In the genomic region with DNA sequence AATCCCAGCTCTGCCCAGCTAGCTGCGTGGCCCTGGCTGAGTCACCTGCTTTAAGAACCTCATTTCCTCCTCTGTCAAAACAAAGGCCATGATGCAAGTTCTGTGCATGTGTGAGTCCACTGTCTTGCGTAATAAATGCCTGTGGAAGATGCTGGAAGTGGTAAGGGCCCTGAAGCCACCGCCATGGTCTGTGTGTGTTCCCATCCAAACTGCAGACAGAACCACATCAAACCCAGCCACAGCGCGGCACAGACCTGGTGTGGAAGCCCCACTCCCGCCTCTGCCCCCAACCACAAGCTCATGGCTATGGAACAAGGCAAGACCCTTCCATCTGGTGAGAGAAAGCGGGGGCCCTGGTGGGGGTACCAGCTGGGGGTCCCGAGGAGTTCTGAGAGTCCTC, we compare ENCODE assay signal across 1 cellular context.
A peak's percentile ranks its signal among the peaks of the same experiment; 100 is the strongest.
TF ChIP-seq lines count a peak whose summit lies in the region.

No MANE protein-coding gene starts in this region.

TF ChIP-seq in HepG2, 621 proteins besides CTCF, POLR2A, EP300 and RAD21 (continued from another document and continues in another):
- TF ChIP-seq, protein P1, sequence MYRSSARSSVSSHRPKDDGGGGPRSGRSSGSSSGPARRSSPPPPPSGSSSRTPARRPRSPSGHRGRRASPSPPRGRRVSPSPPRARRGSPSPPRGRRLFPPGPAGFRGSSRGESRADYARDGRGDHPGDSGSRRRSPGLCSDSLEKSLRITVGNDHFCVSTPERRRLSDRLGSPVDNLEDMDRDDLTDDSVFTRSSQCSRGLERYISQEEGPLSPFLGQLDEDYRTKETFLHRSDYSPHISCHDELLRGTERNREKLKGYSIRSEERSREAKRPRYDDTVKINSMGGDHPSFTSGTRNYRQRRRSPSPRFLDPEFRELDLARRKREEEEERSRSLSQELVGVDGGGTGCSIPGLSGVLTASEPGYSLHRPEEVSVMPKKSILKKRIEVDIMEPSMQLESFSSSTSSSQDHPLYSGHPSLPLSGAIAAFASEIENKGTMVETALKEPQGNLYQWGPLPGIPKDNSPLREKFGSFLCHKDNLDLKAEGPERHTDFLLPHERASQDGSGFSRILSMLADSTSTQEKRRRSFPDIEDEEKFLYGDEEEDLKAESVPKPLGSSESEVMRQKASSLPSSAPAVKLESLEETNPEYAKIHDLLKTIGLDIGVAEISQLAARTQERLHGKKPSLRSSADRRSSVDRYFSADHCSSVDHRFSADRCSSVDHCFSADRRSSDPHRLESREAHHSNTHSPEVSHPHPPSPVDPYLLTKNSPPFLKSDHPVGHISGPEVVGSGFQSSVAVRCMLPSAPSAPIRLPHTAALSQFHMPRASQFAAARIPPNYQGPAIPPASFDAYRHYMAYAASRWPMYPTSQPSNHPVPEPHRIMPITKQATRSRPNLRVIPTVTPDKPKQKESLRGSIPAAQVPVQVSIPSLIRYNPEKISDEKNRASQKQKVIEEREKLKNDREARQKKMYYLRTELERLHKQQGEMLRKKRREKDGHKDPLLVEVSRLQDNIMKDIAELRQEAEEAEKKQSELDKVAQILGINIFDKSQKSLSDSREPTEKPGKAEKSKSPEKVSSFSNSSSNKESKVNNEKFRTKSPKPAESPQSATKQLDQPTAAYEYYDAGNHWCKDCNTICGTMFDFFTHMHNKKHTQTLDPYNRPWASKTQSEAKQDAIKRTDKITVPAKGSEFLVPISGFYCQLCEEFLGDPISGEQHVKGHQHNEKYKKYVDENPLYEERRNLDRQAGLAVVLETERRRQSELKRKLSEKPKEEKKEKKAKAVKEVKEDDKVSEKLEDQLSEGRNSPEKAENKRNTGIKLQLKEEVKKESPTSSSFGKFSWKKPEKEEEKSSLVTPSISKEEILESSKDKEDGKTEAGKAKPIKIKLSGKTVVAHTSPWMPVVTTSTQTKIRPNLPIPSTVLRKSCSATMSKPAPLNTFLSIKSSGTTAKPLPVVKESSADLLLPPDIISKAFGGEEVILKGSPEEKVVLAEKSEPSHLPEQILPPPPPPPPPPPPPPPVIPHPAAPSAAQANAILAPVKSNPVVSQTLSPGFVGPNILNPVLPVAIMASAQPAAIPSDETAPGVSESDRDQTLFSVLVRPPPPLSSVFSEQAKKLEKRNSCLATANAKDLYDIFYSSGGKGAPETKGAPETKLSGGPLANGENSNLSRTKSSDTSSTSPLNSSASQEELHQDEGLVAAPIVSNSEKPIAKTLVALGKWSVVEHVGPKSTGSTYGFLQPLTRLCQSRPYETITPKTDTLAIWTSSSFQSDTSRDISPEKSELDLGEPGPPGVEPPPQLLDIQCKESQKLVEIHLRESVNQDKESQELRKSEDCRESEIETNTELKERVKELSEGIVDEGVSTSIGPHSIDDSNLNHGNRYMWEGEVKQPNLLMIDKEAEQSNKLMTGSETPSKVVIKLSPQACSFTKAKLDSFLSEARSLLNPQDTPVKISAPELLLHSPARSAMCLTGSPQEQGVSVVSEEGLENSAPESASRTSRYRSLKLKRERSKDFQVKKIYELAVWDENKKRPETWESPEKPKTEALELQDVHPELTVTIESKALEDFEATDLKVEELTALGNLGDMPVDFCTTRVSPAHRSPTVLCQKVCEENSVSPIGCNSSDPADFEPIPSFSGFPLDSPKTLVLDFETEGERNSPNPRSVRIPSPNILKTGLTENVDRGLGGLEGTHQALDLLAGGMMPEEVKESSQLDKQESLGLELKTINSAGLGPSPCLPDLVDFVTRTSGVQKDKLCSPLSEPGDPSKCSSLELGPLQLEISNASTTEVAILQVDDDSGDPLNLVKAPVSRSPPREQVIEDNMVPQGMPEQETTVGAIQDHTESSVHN (CRISPR knock-in tag; IDR thresholded peaks at IDR 0.05), result peak; percentile 63; the same call in 1 of the 2 replicates
- TF ChIP-seq BCL6 (CRISPR knock-in tag; IDR thresholded peaks at IDR 0.05), result peak; percentile 29; the same call in 1 of the 2 replicates
- TF ChIP-seq, protein P2, sequence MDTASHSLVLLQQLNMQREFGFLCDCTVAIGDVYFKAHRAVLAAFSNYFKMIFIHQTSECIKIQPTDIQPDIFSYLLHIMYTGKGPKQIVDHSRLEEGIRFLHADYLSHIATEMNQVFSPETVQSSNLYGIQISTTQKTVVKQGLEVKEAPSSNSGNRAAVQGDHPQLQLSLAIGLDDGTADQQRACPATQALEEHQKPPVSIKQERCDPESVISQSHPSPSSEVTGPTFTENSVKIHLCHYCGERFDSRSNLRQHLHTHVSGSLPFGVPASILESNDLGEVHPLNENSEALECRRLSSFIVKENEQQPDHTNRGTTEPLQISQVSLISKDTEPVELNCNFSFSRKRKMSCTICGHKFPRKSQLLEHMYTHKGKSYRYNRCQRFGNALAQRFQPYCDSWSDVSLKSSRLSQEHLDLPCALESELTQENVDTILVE (CRISPR knock-in tag; IDR thresholded peaks at IDR 0.05), result peak; percentile 54; the same call in 1 of the 2 replicates
- TF ChIP-seq, protein P3, sequence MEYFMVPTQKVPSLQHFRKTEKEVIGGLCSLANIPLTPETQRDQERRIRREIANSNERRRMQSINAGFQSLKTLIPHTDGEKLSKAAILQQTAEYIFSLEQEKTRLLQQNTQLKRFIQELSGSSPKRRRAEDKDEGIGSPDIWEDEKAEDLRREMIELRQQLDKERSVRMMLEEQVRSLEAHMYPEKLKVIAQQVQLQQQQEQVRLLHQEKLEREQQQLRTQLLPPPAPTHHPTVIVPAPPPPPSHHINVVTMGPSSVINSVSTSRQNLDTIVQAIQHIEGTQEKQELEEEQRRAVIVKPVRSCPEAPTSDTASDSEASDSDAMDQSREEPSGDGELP (IDR thresholded peaks at IDR 0.05; ENCODE audit: borderline replicate concordance, low read depth), result peak; percentile 20; the same call in 1 of the 2 replicates
- peak; percentile 90 for TF ChIP-seq KDM1A (CRISPR knock-in tag; IDR thresholded peaks at IDR 0.05)
- peak; percentile 82; the same call in 1 of the 2 replicates for TF ChIP-seq DNMT3B (CRISPR knock-in tag; conservative IDR thresholded peaks at IDR 0.05)
- peak; percentile 97 for TF ChIP-seq CEBPG (CRISPR knock-in tag; IDR thresholded peaks at IDR 0.05)
- 0 out of 2 replicates have a peak, but pooled peaks have one; percentile 38 for TF ChIP-seq KLF6 (CRISPR knock-in tag; IDR thresholded peaks at IDR 0.05)
- peak; percentile 38; the same call in 1 of the 2 replicates for TF ChIP-seq RCOR2 (CRISPR knock-in tag; IDR thresholded peaks at IDR 0.05)
- TF ChIP-seq IKZF4 (CRISPR knock-in tag; IDR thresholded peaks at IDR 0.05; ENCODE audit: borderline replicate concordance, low read depth, not compliant biosample characterization), result no peak
- peak; percentile 40 for TF ChIP-seq TEAD3 (CRISPR knock-in tag; optimal IDR thresholded peaks at IDR 0.05; ENCODE audit: borderline replicate concordance)
- TF ChIP-seq, protein P4, sequence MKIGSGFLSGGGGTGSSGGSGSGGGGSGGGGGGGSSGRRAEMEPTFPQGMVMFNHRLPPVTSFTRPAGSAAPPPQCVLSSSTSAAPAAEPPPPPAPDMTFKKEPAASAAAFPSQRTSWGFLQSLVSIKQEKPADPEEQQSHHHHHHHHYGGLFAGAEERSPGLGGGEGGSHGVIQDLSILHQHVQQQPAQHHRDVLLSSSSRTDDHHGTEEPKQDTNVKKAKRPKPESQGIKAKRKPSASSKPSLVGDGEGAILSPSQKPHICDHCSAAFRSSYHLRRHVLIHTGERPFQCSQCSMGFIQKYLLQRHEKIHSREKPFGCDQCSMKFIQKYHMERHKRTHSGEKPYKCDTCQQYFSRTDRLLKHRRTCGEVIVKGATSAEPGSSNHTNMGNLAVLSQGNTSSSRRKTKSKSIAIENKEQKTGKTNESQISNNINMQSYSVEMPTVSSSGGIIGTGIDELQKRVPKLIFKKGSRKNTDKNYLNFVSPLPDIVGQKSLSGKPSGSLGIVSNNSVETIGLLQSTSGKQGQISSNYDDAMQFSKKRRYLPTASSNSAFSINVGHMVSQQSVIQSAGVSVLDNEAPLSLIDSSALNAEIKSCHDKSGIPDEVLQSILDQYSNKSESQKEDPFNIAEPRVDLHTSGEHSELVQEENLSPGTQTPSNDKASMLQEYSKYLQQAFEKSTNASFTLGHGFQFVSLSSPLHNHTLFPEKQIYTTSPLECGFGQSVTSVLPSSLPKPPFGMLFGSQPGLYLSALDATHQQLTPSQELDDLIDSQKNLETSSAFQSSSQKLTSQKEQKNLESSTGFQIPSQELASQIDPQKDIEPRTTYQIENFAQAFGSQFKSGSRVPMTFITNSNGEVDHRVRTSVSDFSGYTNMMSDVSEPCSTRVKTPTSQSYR (CRISPR knock-in tag; IDR thresholded peaks at IDR 0.05; ENCODE audit: borderline replicate concordance), result 0 out of 2 replicates have a peak, but pooled peaks have one; percentile 29
- TF ChIP-seq ZSCAN29 (CRISPR knock-in tag; conservative IDR thresholded peaks at IDR 0.05), result peak; percentile 56; the same call in 1 of the 2 replicates
- no peak for TF ChIP-seq MYNN (CRISPR knock-in tag; IDR thresholded peaks at IDR 0.05; ENCODE audit: low read depth)
- no peak for TF ChIP-seq HCFC1 (IDR thresholded peaks at IDR 0.05; ENCODE audit: low read depth, low read length)
- TF ChIP-seq, protein P5, sequence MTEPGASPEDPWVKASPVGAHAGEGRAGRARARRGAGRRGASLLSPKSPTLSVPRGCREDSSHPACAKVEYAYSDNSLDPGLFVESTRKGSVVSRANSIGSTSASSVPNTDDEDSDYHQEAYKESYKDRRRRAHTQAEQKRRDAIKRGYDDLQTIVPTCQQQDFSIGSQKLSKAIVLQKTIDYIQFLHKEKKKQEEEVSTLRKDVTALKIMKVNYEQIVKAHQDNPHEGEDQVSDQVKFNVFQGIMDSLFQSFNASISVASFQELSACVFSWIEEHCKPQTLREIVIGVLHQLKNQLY (CRISPR knock-in tag; IDR thresholded peaks at IDR 0.05), result 0 out of 2 replicates have a peak, but pooled peaks have one; percentile 18
- peak; percentile 28; the same call in 1 of the 2 replicates for TF ChIP-seq GATAD1 (CRISPR knock-in tag; IDR thresholded peaks at IDR 0.05)
- peak in 1 of 2 experiments; percentile 64; a peak in 2 of 4 replicates for TF ChIP-seq KLF16 (CRISPR knock-in tag; IDR thresholded peaks at IDR 0.05)
- TF ChIP-seq RARA (CRISPR knock-in tag; IDR thresholded peaks at IDR 0.05), result 0 out of 2 replicates have a peak, but pooled peaks have one; percentile 40
- TF ChIP-seq, protein P6, sequence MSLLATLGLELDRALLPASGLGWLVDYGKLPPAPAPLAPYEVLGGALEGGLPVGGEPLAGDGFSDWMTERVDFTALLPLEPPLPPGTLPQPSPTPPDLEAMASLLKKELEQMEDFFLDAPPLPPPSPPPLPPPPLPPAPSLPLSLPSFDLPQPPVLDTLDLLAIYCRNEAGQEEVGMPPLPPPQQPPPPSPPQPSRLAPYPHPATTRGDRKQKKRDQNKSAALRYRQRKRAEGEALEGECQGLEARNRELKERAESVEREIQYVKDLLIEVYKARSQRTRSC (CRISPR knock-in tag; IDR thresholded peaks at IDR 0.05; ENCODE audit: low read depth), result no peak
- TF ChIP-seq ZNF335 (CRISPR knock-in tag; IDR thresholded peaks at IDR 0.05), result peak; percentile 59; the same call in 1 of the 2 replicates
- TF ChIP-seq ZNF468 (CRISPR knock-in tag; IDR thresholded peaks at IDR 0.05), result no peak
- no peak for TF ChIP-seq ZBTB7A (CRISPR knock-in tag; IDR thresholded peaks at IDR 0.05)
- TF ChIP-seq ZNF12 (CRISPR knock-in tag; IDR thresholded peaks at IDR 0.05), result peak; percentile 82
- TF ChIP-seq, protein P7, sequence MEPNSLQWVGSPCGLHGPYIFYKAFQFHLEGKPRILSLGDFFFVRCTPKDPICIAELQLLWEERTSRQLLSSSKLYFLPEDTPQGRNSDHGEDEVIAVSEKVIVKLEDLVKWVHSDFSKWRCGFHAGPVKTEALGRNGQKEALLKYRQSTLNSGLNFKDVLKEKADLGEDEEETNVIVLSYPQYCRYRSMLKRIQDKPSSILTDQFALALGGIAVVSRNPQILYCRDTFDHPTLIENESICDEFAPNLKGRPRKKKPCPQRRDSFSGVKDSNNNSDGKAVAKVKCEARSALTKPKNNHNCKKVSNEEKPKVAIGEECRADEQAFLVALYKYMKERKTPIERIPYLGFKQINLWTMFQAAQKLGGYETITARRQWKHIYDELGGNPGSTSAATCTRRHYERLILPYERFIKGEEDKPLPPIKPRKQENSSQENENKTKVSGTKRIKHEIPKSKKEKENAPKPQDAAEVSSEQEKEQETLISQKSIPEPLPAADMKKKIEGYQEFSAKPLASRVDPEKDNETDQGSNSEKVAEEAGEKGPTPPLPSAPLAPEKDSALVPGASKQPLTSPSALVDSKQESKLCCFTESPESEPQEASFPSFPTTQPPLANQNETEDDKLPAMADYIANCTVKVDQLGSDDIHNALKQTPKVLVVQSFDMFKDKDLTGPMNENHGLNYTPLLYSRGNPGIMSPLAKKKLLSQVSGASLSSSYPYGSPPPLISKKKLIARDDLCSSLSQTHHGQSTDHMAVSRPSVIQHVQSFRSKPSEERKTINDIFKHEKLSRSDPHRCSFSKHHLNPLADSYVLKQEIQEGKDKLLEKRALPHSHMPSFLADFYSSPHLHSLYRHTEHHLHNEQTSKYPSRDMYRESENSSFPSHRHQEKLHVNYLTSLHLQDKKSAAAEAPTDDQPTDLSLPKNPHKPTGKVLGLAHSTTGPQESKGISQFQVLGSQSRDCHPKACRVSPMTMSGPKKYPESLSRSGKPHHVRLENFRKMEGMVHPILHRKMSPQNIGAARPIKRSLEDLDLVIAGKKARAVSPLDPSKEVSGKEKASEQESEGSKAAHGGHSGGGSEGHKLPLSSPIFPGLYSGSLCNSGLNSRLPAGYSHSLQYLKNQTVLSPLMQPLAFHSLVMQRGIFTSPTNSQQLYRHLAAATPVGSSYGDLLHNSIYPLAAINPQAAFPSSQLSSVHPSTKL (CRISPR knock-in tag; IDR thresholded peaks at IDR 0.05), result peak; percentile 72
- no peak for TF ChIP-seq IRX3 (CRISPR knock-in tag; IDR thresholded peaks at IDR 0.05; ENCODE audit: borderline replicate concordance, low read depth)
- TF ChIP-seq, protein P8, sequence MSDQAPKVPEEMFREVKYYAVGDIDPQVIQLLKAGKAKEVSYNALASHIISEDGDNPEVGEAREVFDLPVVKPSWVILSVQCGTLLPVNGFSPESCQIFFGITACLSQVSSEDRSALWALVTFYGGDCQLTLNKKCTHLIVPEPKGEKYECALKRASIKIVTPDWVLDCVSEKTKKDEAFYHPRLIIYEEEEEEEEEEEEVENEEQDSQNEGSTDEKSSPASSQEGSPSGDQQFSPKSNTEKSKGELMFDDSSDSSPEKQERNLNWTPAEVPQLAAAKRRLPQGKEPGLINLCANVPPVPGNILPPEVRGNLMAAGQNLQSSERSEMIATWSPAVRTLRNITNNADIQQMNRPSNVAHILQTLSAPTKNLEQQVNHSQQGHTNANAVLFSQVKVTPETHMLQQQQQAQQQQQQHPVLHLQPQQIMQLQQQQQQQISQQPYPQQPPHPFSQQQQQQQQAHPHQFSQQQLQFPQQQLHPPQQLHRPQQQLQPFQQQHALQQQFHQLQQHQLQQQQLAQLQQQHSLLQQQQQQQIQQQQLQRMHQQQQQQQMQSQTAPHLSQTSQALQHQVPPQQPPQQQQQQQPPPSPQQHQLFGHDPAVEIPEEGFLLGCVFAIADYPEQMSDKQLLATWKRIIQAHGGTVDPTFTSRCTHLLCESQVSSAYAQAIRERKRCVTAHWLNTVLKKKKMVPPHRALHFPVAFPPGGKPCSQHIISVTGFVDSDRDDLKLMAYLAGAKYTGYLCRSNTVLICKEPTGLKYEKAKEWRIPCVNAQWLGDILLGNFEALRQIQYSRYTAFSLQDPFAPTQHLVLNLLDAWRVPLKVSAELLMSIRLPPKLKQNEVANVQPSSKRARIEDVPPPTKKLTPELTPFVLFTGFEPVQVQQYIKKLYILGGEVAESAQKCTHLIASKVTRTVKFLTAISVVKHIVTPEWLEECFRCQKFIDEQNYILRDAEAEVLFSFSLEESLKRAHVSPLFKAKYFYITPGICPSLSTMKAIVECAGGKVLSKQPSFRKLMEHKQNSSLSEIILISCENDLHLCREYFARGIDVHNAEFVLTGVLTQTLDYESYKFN (CRISPR knock-in tag; conservative IDR thresholded peaks at IDR 0.05), result 0 out of 2 replicates have a peak, but pooled peaks have one; percentile 5
- no peak for TF ChIP-seq ARID2 (CRISPR knock-in tag; IDR thresholded peaks at IDR 0.05; ENCODE audit: borderline replicate concordance)
- TF ChIP-seq PHF8 (CRISPR knock-in tag; IDR thresholded peaks at IDR 0.05), result no peak
- TF ChIP-seq SAP130 (CRISPR knock-in tag; IDR thresholded peaks at IDR 0.05; ENCODE audit: low read depth), result peak; percentile 62
- peak; percentile 57; the same call in 1 of the 2 replicates for TF ChIP-seq HMG20A (CRISPR knock-in tag; IDR thresholded peaks at IDR 0.05; ENCODE audit: borderline replicate concordance)
- TF ChIP-seq ZNF672 (CRISPR knock-in tag; IDR thresholded peaks at IDR 0.05), result no peak
- TF ChIP-seq ZFP36L2 (CRISPR knock-in tag; IDR thresholded peaks at IDR 0.05), result no peak
